ENCODE assay signal across 9 cellular contexts in genomic region chr7:82443044-82443800, GRCh38. TPM values are rescaled to one million over a fixed set of nuclear protein-coding genes. Genes with fewer than 3 reads are reported as not detected.
A peak's percentile ranks its signal among the peaks of the same experiment; 100 is the strongest.
DNase-seq lines count a peak whose midpoint lies in the region; ATAC-seq lines count a peak whose summit lies in the region.
"Had no signal": no experiment of that assay in that cellular context is flagged by ENCODE, and none has a peak within 500 bp of the region (broad histone marks: within the 10 kb centered on the region; RNA-seq: fewer than 3 reads in every experiment).

TSS of gene CACNA2D1 (minus strand) at chr7:82443777.

- no peak within 1 kb of the TSS for H2BK120ac ChIP-seq in neuronal stem cell (ENCODE audit: low read depth, low read length)

- peak within 1 kb of the TSS; percentile 96 for H3K18ac ChIP-seq in neuronal stem cell (ENCODE audit: low read length)

- DNase-seq in NCI-H1092 (lab: John Stamatoyannopoulos, UW) (peak; percentile 70), NCI-H1092 treated with DMSO at 0.1 percent for 48 hours (lab: John Stamatoyannopoulos, UW) (no peak), HS-27A (ENCODE audit: low read depth) (peak; percentile 22), globus pallidus (ENCODE audit: low spot score) (peak; percentile 59), neuronal stem cell (ENCODE audit: low spot score) (peak; percentile 41)
- DNase-seq in activated T-cell treated with anti-CD3 and anti-CD28 coated beads, Interleukin-2, amount 50 U/mL, for 72 hours = peak; percentile 4 to 15
- DNase-seq: CD4-positive, CD25-positive, alpha-beta regulatory T cell had no signal

- peak within 1 kb of the TSS; percentile 66 to 84 for H3K4me3 ChIP-seq in neuronal stem cell (ENCODE audit: low read length in 2 of 2)

- no CpG with 5 or more reads among the region's 107 CpGs for WGBS in neuronal stem cell (ENCODE audit: extremely low coverage in 2 of 2, insufficient read length in 2 of 2, insufficient replicate concordance in 1 of 2), 2 donors

- H3K36me3 Mint-ChIP-seq in activated T-cell treated with anti-CD3 and anti-CD28 coated beads, Interleukin-2, amount 50 U/mL, for 72 hours (ENCODE audit: insufficient read depth in 2 of 2) = no peaks in the 10 kb centered on the region
- H3K36me3 Mint-ChIP-seq: CD4-positive, CD25-positive, alpha-beta regulatory T cell had no signal

- H2BK5ac ChIP-seq in neuronal stem cell (ENCODE audit: low read length) = peak within 1 kb of the TSS; percentile 53

- H3K4me2 ChIP-seq in neuronal stem cell (ENCODE audit: insufficient read depth, low read length, poor library complexity, severe bottlenecking) = peak within 1 kb of the TSS; percentile 100

- no peak within 1 kb of the TSS for H3K27ac Mint-ChIP-seq in activated T-cell treated with anti-CD3 and anti-CD28 coated beads, Interleukin-2, amount 50 U/mL, for 72 hours

- peaks cover 2 to 5% of the 10 kb centered on the region in 2 donors for H3K4me1 ChIP-seq in neuronal stem cell (ENCODE audit: control insufficient read depth in 2 of 2, insufficient read depth in 1 of 2, low read depth in 1 of 2, low read length in 2 of 2)

- no peaks in the 10 kb centered on the region for H3K9me3 ChIP-seq in neuronal stem cell (replicated peaks in 1 of 2; ENCODE audit: control insufficient read depth in 2 of 2, insufficient read depth in 1 of 2, low read depth in 1 of 2, low read length in 2 of 2)

- peak within 1 kb of the TSS; percentile 100 for H2AFZ ChIP-seq in neuronal stem cell (ENCODE audit: low read length)

- H3K27me3 Mint-ChIP-seq in activated T-cell treated with anti-CD3 and anti-CD28 coated beads, Interleukin-2, amount 50 U/mL, for 72 hours (ENCODE audit: low read depth) = peaks cover 55% of the 10 kb centered on the region

- peak; percentile 49 to 67 for ATAC-seq in activated T-cell treated with anti-CD3 and anti-CD28 coated beads, Interleukin-2, amount 50 U/mL, for 72 hours (replicated peaks in 1 of 2)
- ATAC-seq in HG03139 (IDR thresholded peaks at IDR 0.05; ENCODE audit: unreplicated experiment) = no peak
- no peak for ATAC-seq in HG02870 (IDR thresholded peaks at IDR 0.05; ENCODE audit: unreplicated experiment)

- H3K4ac ChIP-seq in neuronal stem cell (ENCODE audit: low read length) = no peak within 1 kb of the TSS

- no peak within 1 kb of the TSS for H4K8ac ChIP-seq in neuronal stem cell (ENCODE audit: low read depth, low read length)

- peaks cover 3 to 62% (median 9%) of the 10 kb centered on the region in 3 experiments for H3K27me3 ChIP-seq in neuronal stem cell (ENCODE audit: control insufficient read depth in 3 of 3, insufficient read depth in 3 of 3, low read depth in 1 of 3, low read length in 3 of 3)

- no peaks in the 10 kb centered on the region for H3K4me1 Mint-ChIP-seq in activated T-cell treated with anti-CD3 and anti-CD28 coated beads, Interleukin-2, amount 50 U/mL, for 72 hours (ENCODE audit: low read depth)

- peak within 1 kb of the TSS; percentile 31 for H3K14ac ChIP-seq in neuronal stem cell (ENCODE audit: low read length)

- H2BK15ac ChIP-seq in neuronal stem cell (ENCODE audit: low read length) = peak within 1 kb of the TSS; percentile 92

- peak within 1 kb of the TSS; percentile 65 to 75 for H3K4me3 Mint-ChIP-seq in activated T-cell treated with anti-CD3 and anti-CD28 coated beads, Interleukin-2, amount 50 U/mL, for 72 hours

- peaks cover 2% of the 10 kb centered on the region for H3K79me1 ChIP-seq in neuronal stem cell (ENCODE audit: low read depth, low read length)

- H2BK12ac ChIP-seq in neuronal stem cell (ENCODE audit: low read length) = no peak within 1 kb of the TSS

- H4K91ac ChIP-seq in neuronal stem cell (ENCODE audit: low read depth, low read length, poor library complexity) = no peak within 1 kb of the TSS

- H3K23ac ChIP-seq in neuronal stem cell (ENCODE audit: low read depth, low read length, poor library complexity) = peak within 1 kb of the TSS; percentile 55

- peak within 1 kb of the TSS; percentile 84 for H3K9ac ChIP-seq in neuronal stem cell (ENCODE audit: low read depth, low read length, poor library complexity)

- no peak within 1 kb of the TSS for H2AK5ac ChIP-seq in neuronal stem cell (ENCODE audit: low read depth, low read length)

- H3K27ac ChIP-seq in neuronal stem cell (replicated peaks; ENCODE audit: low read length) = no peak within 1 kb of the TSS

- no peaks in the 10 kb centered on the region for H3K9me3 Mint-ChIP-seq in activated T-cell treated with anti-CD3 and anti-CD28 coated beads, Interleukin-2, amount 50 U/mL, for 72 hours

- H3K36me3 ChIP-seq in neuronal stem cell (replicated peaks in 1 of 2; ENCODE audit: control insufficient read depth in 2 of 2, insufficient read depth in 2 of 2, low read length in 2 of 2) = no peaks in the 10 kb centered on the region

RNA-seq across cellular contexts. Expression of gene CACNA2D1, which starts in this region (rescaled TPM):
- total RNA-seq in activated T-cell treated with anti-CD3 and anti-CD28 coated beads, Interleukin-2, amount 50 U/mL, for 72 hours = under 1 TPM in 1 of 2 donors, not detected in 1; 0.46 TPM
- polyA plus RNA-seq in neuronal stem cell (2013, experiment 1 of 2) = 0.84 TPM
- polyA plus RNA-seq in neuronal stem cell (2013, experiment 2 of 2) = 0.58 TPM
- total RNA-seq: CD4-positive, CD25-positive, alpha-beta regulatory T cell had no signal
- polyA plus RNA-seq: CD4-positive, CD25-positive, alpha-beta regulatory T cell had no signal

Comparison
In these comparisons a context has a peak if more than half of its experiments do, and no peak if none do; other contexts are left out.
1. Peak in DNase-seq and ATAC-seq in activated T-cell treated with anti-CD3 and anti-CD28 coated beads, Interleukin-2, amount 50 U/mL, for 72 hours; RNA of the gene not detected or under 1 TPM.